In genomic region chr17:46952115-46952514, GRCh38 we compare ENCODE assay signal across 33 cellular contexts. TPM values are rescaled to one million over a fixed set of nuclear protein-coding genes. Genes with fewer than 3 reads are reported as not detected.
"Had no signal": no experiment of that assay in that cellular context is flagged by ENCODE, and none has a peak within 500 bp of the region (broad histone marks: within the 10 kb centered on the region; RNA-seq: fewer than 3 reads in every experiment).

No MANE protein-coding gene starts in this region.

- H2AFZ ChIP-seq: neural progenitor cell had no signal

- H3K36me3 ChIP-seq: gastrocnemius medialis, neural progenitor cell, sigmoid colon had no signal

- H3K9me3 ChIP-seq: gastrocnemius medialis, psoas muscle, sigmoid colon, stomach, tibial artery had no signal

- H3K4me3 ChIP-seq: gastrocnemius medialis, neural progenitor cell, psoas muscle, sigmoid colon, stomach, tibial artery had no signal

- H3K27me3 Mint-ChIP-seq: naive thymus-derived CD4-positive, alpha-beta T cell had no signal

- H3K27ac Mint-ChIP-seq: endodermal cell; naive thymus-derived CD4-positive, alpha-beta T cell; nephron; neural progenitor cell; stimulated activated effector memory CD8-positive, alpha-beta T cell treated with anti-CD3 and anti-CD28 coated beads, Interleukin-12 subunit alpha, Interleukin-12 subunit beta, amount 100 ng/mL, for 72 hours; type B pancreatic cell had no signal

- ATAC-seq: esophagus mucosa; gastrocnemius medialis; naive thymus-derived CD4-positive, alpha-beta T cell; stimulated activated effector memory CD8-positive, alpha-beta T cell treated with anti-CD3 and anti-CD28 coated beads, Interleukin-12 subunit alpha, Interleukin-12 subunit beta, amount 100 ng/mL, for 72 hours had no signal

- FAIRE-seq: kidney had no signal

- DNase-seq: cortex of kidney; effector CD8-positive, alpha-beta T cell; foreskin fibroblast; gastrocnemius medialis; kidney; mesendoderm; midbrain; naive thymus-derived CD4-positive, alpha-beta T cell; psoas muscle; right cardiac atrium; sigmoid colon; stimulated activated CD4-positive, alpha-beta T cell treated with anti-CD3 and anti-CD28 coated beads, Interleukin-2, amount 100 ng/mL, for 24 hours; stimulated activated CD4-positive, alpha-beta T cell treated with anti-CD3 and anti-CD28 coated beads, Interleukin-4, amount 100 ng/mL, for 24 hours; stimulated activated naive CD4-positive, alpha-beta T cell treated with Interleukin-2 at 50 U/mL for 16 hours; stomach; tibial artery had no signal

- H3K9ac ChIP-seq: neural progenitor cell had no signal

- H3K9me3 Mint-ChIP-seq: stimulated activated effector memory CD8-positive, alpha-beta T cell treated with anti-CD3 and anti-CD28 coated beads, Interleukin-12 subunit alpha, Interleukin-12 subunit beta, amount 100 ng/mL, for 72 hours; type B pancreatic cell had no signal

- H3K27ac ChIP-seq: epithelial cell of prostate, gastrocnemius medialis, neural progenitor cell, psoas muscle, sigmoid colon, stomach, tibial artery had no signal

- H3K4me3 Mint-ChIP-seq: naive thymus-derived CD4-positive, alpha-beta T cell; nephron; neural progenitor cell; stimulated activated effector memory CD8-positive, alpha-beta T cell treated with anti-CD3 and anti-CD28 coated beads, Interleukin-12 subunit alpha, Interleukin-12 subunit beta, amount 100 ng/mL, for 72 hours; type B pancreatic cell had no signal

- H3K36me3 Mint-ChIP-seq: stimulated activated effector memory CD8-positive, alpha-beta T cell treated with anti-CD3 and anti-CD28 coated beads, Interleukin-12 subunit alpha, Interleukin-12 subunit beta, amount 100 ng/mL, for 72 hours had no signal

- H3K4me2 ChIP-seq: neural progenitor cell had no signal

- H3K4me1 ChIP-seq: gastrocnemius medialis, psoas muscle, tibial artery had no signal

- H3K4me1 Mint-ChIP-seq: naive thymus-derived CD4-positive, alpha-beta T cell had no signal

- H3K27me3 ChIP-seq: neural progenitor cell had no signal

RNA-seq across cellular contexts. Expression of gene RPRML, which starts 26.9 kb away (rescaled TPM):
- total RNA-seq: dermis microvascular lymphatic vessel endothelial cell; esophagus mucosa; glomerular endothelial cell; kidney; left lobe of liver; liver; lung microvascular endothelial cell; mucosa of gallbladder; naive thymus-derived CD4-positive, alpha-beta T cell; osteoblast; renal cortical epithelial cell; right cardiac atrium; skeletal muscle tissue; stomach; urinary bladder had no signal
- polyA plus RNA-seq: naive thymus-derived CD4-positive, alpha-beta T cell; right cardiac atrium; urinary bladder had no signal
